ENCODE assay signal across 1 cellular context in genomic region chr7:26348234-26348851, GRCh38.
A peak's percentile ranks its signal among the peaks of the same experiment; 100 is the strongest.
TF ChIP-seq lines count a peak whose summit lies in the region.

No MANE protein-coding gene starts in this region.

TF ChIP-seq in HepG2, 621 proteins besides CTCF, POLR2A, EP300 and RAD21 (continued from another document and continues in another):
- no peak for TF ChIP-seq ZBTB40 (IDR thresholded peaks at IDR 0.05)
- TF ChIP-seq ZBTB40 (CRISPR knock-in tag; IDR thresholded peaks at IDR 0.05): peak; percentile 62; the same call in 1 of the 2 replicates
- peak; percentile 45; the same call in 1 of the 2 replicates for TF ChIP-seq ZNF331 (CRISPR knock-in tag; IDR thresholded peaks at IDR 0.05)
- TF ChIP-seq ZNF766 (CRISPR knock-in tag; IDR thresholded peaks at IDR 0.05; ENCODE audit: borderline replicate concordance): peak; percentile 92
- peak; percentile 32 for TF ChIP-seq ZNF883 (CRISPR knock-in tag; IDR thresholded peaks at IDR 0.05; ENCODE audit: not compliant biosample characterization)
- no peak for TF ChIP-seq TSC22D2 (CRISPR knock-in tag; IDR thresholded peaks at IDR 0.05; ENCODE audit: borderline replicate concordance)
- peak; percentile 23 to 64; a peak in 2 of 4 replicates for TF ChIP-seq HMGXB4 (CRISPR knock-in tag; IDR thresholded peaks at IDR 0.05; ENCODE audit: borderline replicate concordance in 1 of 2, low read depth in 1 of 2)
- TF ChIP-seq SOX13 (IDR thresholded peaks at IDR 0.05): no peak
- peak in 1 of 2 experiments; percentile 51; a peak in 2 of 4 replicates for TF ChIP-seq SOX13 (CRISPR knock-in tag; conservative IDR thresholded peaks at IDR 0.05 in 1 of 2, IDR thresholded peaks at IDR 0.05 in 1 of 2)
- peak; percentile 81; the same call in 1 of the 2 replicates for TF ChIP-seq ZSCAN20 (CRISPR knock-in tag; IDR thresholded peaks at IDR 0.05; ENCODE audit: borderline replicate concordance)
- peak; percentile 52; the same call in 1 of the 2 replicates for TF ChIP-seq ZHX1 (CRISPR knock-in tag; IDR thresholded peaks at IDR 0.05; ENCODE audit: low read depth)
- peak; percentile 86; the same call in 1 of the 2 replicates for TF ChIP-seq ZNF256 (CRISPR knock-in tag; conservative IDR thresholded peaks at IDR 0.05)
- TF ChIP-seq ZNF253 (CRISPR knock-in tag; IDR thresholded peaks at IDR 0.05; ENCODE audit: borderline replicate concordance): peak; percentile 53; the same call in 1 of the 2 replicates
- peak; percentile 54 for TF ChIP-seq FOXP4 (CRISPR knock-in tag; IDR thresholded peaks at IDR 0.05)
- no peak for TF ChIP-seq ZNF513 (CRISPR knock-in tag; conservative IDR thresholded peaks at IDR 0.05)
- 0 out of 2 replicates have a peak, but pooled peaks have one; percentile 31 for TF ChIP-seq NR2F2 (IDR thresholded peaks at IDR 0.05; ENCODE audit: borderline replicate concordance, low read depth)
- TF ChIP-seq PBX3 (CRISPR knock-in tag; IDR thresholded peaks at IDR 0.05; ENCODE audit: borderline replicate concordance): 0 out of 2 replicates have a peak, but pooled peaks have one; percentile 9
- no peak for TF ChIP-seq U2AF1 (optimal IDR thresholded peaks at IDR 0.05; ENCODE audit: low read depth, low read length)
- TF ChIP-seq ZNF414 (CRISPR knock-in tag; IDR thresholded peaks at IDR 0.05): 0 out of 2 replicates have a peak, but pooled peaks have one; percentile 56
- no peak for TF ChIP-seq ELF1 (CRISPR knock-in tag; IDR thresholded peaks at IDR 0.05)
- peak; percentile 86; the same call in 1 of the 2 replicates for TF ChIP-seq MTF1 (CRISPR knock-in tag; IDR thresholded peaks at IDR 0.05)
- 0 out of 2 replicates have a peak, but pooled peaks have one; percentile 29 for TF ChIP-seq RNF2 (conservative IDR thresholded peaks at IDR 0.05; ENCODE audit: low read depth)
- TF ChIP-seq, protein P1, sequence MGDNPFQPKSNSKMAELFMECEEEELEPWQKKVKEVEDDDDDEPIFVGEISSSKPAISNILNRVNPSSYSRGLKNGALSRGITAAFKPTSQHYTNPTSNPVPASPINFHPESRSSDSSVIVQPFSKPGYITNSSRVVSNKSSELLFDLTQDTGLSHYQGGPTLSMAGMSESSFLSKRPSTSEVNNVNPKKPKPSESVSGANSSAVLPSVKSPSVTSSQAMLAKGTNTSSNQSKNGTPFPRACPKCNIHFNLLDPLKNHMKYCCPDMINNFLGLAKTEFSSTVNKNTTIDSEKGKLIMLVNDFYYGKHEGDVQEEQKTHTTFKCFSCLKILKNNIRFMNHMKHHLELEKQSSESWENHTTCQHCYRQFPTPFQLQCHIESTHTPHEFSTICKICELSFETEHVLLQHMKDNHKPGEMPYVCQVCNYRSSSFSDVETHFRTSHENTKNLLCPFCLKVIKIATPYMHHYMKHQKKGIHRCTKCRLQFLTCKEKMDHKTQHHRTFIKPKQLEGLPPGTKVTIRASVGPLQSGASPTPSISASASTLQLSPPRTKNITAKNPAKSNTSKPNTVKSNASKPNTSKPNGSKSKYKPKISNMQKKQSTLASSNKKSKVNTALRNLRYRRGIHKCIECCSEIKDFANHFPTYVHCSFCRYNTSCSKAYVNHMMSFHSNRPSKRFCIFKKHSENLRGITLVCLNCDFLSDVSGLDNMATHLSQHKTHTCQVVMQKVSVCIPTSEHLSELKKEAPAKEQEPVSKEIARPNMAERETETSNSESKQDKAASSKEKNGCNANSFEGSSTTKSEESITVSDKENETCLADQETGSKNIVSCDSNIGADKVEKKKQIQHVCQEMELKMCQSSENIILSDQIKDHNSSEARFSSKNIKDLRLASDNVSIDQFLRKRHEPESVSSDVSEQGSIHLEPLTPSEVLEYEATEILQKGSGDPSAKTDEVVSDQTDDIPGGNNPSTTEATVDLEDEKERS (CRISPR knock-in tag; IDR thresholded peaks at IDR 0.05): no peak
- TF ChIP-seq TEAD3 (CRISPR knock-in tag; optimal IDR thresholded peaks at IDR 0.05; ENCODE audit: borderline replicate concordance): peak; percentile 55
- peak; percentile 59 for TF ChIP-seq ARNTL (CRISPR knock-in tag; IDR thresholded peaks at IDR 0.05)
- TF ChIP-seq ZNF160 (CRISPR knock-in tag; IDR thresholded peaks at IDR 0.05): peak; percentile 76; the same call in 1 of the 2 replicates
- peak; percentile 70; the same call in 1 of the 2 replicates for TF ChIP-seq ZNF501 (CRISPR knock-in tag; IDR thresholded peaks at IDR 0.05)
- no peak for TF ChIP-seq MBD4 (IDR thresholded peaks at IDR 0.05; ENCODE audit: borderline replicate concordance, low read length)
- TF ChIP-seq HNF4G (IDR thresholded peaks at IDR 0.05; ENCODE audit: borderline replicate concordance, low read depth, low read length): peak; percentile 46; the same call in 1 of the 2 replicates
- no peak for TF ChIP-seq HNF4G (CRISPR knock-in tag; IDR thresholded peaks at IDR 0.05; ENCODE audit: borderline replicate concordance, low read depth)
